ENCODE assay signal across 1 cellular context in the genomic region with DNA sequence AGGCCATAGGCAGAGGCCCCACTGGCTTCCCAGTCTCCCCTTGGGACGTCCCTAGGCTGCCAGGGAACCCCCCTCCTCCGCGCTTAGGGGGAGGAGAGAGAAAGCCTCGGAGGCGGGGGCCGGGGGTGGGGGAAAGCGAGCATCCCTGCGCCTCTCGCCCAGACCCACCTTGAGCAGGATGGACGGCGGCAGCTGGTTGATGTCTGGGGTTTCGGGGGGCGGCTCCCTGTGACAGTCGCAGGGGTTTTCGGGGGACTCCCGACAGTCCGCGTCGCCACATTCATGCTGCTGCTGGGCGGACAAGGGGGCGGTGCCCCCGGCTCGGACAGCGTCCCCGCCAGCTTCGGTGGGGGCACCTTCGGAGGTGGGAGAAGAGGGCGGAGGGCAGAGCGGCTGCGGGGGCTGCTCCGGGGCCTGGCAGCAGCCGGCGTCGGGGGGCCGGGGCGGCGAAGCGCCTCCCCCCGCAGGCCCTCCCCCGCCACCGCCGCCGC.
TF ChIP-seq lines count a peak whose summit lies in the region.

No MANE protein-coding gene starts in this region.

TF ChIP-seq in HepG2, 621 proteins besides CTCF, POLR2A, EP300 and RAD21 (continued from another document and continues in another):
- TF ChIP-seq, protein P1, sequence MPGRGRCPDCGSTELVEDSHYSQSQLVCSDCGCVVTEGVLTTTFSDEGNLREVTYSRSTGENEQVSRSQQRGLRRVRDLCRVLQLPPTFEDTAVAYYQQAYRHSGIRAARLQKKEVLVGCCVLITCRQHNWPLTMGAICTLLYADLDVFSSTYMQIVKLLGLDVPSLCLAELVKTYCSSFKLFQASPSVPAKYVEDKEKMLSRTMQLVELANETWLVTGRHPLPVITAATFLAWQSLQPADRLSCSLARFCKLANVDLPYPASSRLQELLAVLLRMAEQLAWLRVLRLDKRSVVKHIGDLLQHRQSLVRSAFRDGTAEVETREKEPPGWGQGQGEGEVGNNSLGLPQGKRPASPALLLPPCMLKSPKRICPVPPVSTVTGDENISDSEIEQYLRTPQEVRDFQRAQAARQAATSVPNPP (CRISPR knock-in tag; IDR thresholded peaks at IDR 0.05): no peak
- TF ChIP-seq HOXA5 (CRISPR knock-in tag; IDR thresholded peaks at IDR 0.05): 0 out of 2 replicates have a peak, but pooled peaks have one; percentile 34
- no peak for TF ChIP-seq RARA (CRISPR knock-in tag; IDR thresholded peaks at IDR 0.05)
- TF ChIP-seq, protein P2, sequence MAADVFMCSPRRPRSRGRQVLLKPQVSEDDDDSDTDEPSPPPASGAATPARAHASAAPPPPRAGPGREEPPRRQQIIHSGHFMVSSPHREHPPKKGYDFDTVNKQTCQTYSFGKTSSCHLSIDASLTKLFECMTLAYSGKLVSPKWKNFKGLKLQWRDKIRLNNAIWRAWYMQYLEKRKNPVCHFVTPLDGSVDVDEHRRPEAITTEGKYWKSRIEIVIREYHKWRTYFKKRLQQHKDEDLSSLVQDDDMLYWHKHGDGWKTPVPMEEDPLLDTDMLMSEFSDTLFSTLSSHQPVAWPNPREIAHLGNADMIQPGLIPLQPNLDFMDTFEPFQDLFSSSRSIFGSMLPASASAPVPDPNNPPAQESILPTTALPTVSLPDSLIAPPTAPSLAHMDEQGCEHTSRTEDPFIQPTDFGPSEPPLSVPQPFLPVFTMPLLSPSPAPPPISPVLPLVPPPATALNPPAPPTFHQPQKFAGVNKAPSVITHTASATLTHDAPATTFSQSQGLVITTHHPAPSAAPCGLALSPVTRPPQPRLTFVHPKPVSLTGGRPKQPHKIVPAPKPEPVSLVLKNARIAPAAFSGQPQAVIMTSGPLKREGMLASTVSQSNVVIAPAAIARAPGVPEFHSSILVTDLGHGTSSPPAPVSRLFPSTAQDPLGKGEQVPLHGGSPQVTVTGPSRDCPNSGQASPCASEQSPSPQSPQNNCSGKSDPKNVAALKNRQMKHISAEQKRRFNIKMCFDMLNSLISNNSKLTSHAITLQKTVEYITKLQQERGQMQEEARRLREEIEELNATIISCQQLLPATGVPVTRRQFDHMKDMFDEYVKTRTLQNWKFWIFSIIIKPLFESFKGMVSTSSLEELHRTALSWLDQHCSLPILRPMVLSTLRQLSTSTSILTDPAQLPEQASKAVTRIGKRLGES (CRISPR knock-in tag; IDR thresholded peaks at IDR 0.05; ENCODE audit: borderline replicate concordance): no peak
- no peak for TF ChIP-seq KLF6 (CRISPR knock-in tag; IDR thresholded peaks at IDR 0.05)
- TF ChIP-seq, protein P3, sequence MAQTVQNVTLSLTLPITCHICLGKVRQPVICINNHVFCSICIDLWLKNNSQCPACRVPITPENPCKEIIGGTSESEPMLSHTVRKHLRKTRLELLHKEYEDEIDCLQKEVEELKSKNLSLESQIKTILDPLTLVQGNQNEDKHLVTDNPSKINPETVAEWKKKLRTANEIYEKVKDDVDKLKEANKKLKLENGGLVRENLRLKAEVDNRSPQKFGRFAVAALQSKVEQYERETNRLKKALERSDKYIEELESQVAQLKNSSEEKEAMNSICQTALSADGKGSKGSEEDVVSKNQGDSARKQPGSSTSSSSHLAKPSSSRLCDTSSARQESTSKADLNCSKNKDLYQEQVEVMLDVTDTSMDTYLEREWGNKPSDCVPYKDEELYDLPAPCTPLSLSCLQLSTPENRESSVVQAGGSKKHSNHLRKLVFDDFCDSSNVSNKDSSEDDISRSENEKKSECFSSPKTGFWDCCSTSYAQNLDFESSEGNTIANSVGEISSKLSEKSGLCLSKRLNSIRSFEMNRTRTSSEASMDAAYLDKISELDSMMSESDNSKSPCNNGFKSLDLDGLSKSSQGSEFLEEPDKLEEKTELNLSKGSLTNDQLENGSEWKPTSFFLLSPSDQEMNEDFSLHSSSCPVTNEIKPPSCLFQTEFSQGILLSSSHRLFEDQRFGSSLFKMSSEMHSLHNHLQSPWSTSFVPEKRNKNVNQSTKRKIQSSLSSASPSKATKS (CRISPR knock-in tag; IDR thresholded peaks at IDR 0.05): no peak
- TF ChIP-seq SMAD9 (CRISPR knock-in tag; IDR thresholded peaks at IDR 0.05): no peak
- TF ChIP-seq, protein P4, sequence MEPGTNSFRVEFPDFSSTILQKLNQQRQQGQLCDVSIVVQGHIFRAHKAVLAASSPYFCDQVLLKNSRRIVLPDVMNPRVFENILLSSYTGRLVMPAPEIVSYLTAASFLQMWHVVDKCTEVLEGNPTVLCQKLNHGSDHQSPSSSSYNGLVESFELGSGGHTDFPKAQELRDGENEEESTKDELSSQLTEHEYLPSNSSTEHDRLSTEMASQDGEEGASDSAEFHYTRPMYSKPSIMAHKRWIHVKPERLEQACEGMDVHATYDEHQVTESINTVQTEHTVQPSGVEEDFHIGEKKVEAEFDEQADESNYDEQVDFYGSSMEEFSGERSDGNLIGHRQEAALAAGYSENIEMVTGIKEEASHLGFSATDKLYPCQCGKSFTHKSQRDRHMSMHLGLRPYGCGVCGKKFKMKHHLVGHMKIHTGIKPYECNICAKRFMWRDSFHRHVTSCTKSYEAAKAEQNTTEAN (CRISPR knock-in tag; conservative IDR thresholded peaks at IDR 0.05): no peak; the same call in 1 of the 2 replicates
- TF ChIP-seq ZFYVE20 (CRISPR knock-in tag; IDR thresholded peaks at IDR 0.05; ENCODE audit: borderline replicate concordance, low read depth): no peak
- no peak for TF ChIP-seq IKZF4 (CRISPR knock-in tag; IDR thresholded peaks at IDR 0.05; ENCODE audit: borderline replicate concordance, low read depth, not compliant biosample characterization)
- TF ChIP-seq CENPT (CRISPR knock-in tag; IDR thresholded peaks at IDR 0.05; ENCODE audit: low read depth): no peak
- TF ChIP-seq FOXK2 (IDR thresholded peaks at IDR 0.05): no peak
- no peak for TF ChIP-seq ZEB1 (IDR thresholded peaks at IDR 0.05; ENCODE audit: insufficient replicate concordance, low read depth)
- TF ChIP-seq EZH2 (conservative IDR thresholded peaks at IDR 0.05; ENCODE audit: low read depth, low read length): no peak
- TF ChIP-seq ZNF20 (CRISPR knock-in tag; IDR thresholded peaks at IDR 0.05): no peak
- no peak for TF ChIP-seq JUND (CRISPR knock-in tag; IDR thresholded peaks at IDR 0.05)
- no peak for TF ChIP-seq ZNF138 (CRISPR knock-in tag; IDR thresholded peaks at IDR 0.05; ENCODE audit: low read depth)
- no peak for TF ChIP-seq CEBPG (CRISPR knock-in tag; IDR thresholded peaks at IDR 0.05)
- no peak for TF ChIP-seq CREM (IDR thresholded peaks at IDR 0.05)
- no peak for TF ChIP-seq CREM (CRISPR knock-in tag; IDR thresholded peaks at IDR 0.05)
- TF ChIP-seq, protein P5, sequence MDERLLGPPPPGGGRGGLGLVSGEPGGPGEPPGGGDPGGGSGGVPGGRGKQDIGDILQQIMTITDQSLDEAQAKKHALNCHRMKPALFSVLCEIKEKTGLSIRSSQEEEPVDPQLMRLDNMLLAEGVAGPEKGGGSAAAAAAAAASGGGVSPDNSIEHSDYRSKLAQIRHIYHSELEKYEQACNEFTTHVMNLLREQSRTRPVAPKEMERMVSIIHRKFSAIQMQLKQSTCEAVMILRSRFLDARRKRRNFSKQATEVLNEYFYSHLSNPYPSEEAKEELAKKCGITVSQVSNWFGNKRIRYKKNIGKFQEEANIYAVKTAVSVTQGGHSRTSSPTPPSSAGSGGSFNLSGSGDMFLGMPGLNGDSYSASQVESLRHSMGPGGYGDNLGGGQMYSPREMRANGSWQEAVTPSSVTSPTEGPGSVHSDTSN (CRISPR knock-in tag; IDR thresholded peaks at IDR 0.05): no peak
- no peak for TF ChIP-seq NPAS2 (CRISPR knock-in tag; IDR thresholded peaks at IDR 0.05; ENCODE audit: borderline replicate concordance)
- no peak for TF ChIP-seq DPF2 (CRISPR knock-in tag; IDR thresholded peaks at IDR 0.05; ENCODE audit: borderline replicate concordance, low read depth)
- TF ChIP-seq, protein P6, sequence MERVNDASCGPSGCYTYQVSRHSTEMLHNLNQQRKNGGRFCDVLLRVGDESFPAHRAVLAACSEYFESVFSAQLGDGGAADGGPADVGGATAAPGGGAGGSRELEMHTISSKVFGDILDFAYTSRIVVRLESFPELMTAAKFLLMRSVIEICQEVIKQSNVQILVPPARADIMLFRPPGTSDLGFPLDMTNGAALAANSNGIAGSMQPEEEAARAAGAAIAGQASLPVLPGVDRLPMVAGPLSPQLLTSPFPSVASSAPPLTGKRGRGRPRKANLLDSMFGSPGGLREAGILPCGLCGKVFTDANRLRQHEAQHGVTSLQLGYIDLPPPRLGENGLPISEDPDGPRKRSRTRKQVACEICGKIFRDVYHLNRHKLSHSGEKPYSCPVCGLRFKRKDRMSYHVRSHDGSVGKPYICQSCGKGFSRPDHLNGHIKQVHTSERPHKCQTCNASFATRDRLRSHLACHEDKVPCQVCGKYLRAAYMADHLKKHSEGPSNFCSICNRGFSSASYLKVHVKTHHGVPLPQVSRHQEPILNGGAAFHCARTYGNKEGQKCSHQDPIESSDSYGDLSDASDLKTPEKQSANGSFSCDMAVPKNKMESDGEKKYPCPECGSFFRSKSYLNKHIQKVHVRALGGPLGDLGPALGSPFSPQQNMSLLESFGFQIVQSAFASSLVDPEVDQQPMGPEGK (CRISPR knock-in tag; IDR thresholded peaks at IDR 0.05): peak; percentile 94
- TF ChIP-seq KDM2A (CRISPR knock-in tag; IDR thresholded peaks at IDR 0.05; ENCODE audit: borderline replicate concordance, low read depth): peak; percentile 75
- no peak for TF ChIP-seq ATAD3A (CRISPR knock-in tag; IDR thresholded peaks at IDR 0.05)
- TF ChIP-seq, protein P7, sequence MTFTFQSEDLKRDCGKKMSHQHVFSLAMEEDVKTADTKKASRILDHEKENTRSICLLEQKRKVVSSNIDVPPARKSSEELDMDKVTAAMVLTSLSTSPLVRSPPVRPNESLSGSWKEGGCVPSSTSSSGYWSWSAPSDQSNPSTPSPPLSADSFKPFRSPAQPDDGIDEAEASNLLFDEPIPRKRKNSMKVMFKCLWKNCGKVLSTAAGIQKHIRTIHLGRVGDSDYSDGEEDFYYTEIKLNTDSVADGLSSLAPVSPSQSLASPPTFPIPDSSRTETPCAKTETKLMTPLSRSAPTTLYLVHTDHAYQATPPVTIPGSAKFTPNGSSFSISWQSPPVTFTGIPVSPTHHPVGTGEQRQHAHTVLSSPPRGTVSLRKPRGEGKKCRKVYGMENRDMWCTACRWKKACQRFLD (CRISPR knock-in tag; IDR thresholded peaks at IDR 0.05; ENCODE audit: borderline replicate concordance): no peak
- TF ChIP-seq SRF (IDR thresholded peaks at IDR 0.05; ENCODE audit: low read depth, low read length): no peak
- no peak for TF ChIP-seq ZNF546 (CRISPR knock-in tag; conservative IDR thresholded peaks at IDR 0.05)
- no peak for TF ChIP-seq ZKSCAN1 (IDR thresholded peaks at IDR 0.05; ENCODE audit: low read length)
- TF ChIP-seq RBAK (CRISPR knock-in tag; IDR thresholded peaks at IDR 0.05): no peak
- no peak for TF ChIP-seq CCAR2 (optimal IDR thresholded peaks at IDR 0.05; ENCODE audit: low read depth, low read length)
- no peak for TF ChIP-seq KLF11 (CRISPR knock-in tag; IDR thresholded peaks at IDR 0.05)
- TF ChIP-seq, protein P8, sequence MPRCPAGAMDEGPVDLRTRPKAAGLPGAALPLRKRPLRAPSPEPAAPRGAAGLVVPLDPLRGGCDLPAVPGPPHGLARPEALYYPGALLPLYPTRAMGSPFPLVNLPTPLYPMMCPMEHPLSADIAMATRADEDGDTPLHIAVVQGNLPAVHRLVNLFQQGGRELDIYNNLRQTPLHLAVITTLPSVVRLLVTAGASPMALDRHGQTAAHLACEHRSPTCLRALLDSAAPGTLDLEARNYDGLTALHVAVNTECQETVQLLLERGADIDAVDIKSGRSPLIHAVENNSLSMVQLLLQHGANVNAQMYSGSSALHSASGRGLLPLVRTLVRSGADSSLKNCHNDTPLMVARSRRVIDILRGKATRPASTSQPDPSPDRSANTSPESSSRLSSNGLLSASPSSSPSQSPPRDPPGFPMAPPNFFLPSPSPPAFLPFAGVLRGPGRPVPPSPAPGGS (CRISPR knock-in tag; IDR thresholded peaks at IDR 0.05): no peak
- 0 out of 2 replicates have a peak, but pooled peaks have one; percentile 9 for TF ChIP-seq POLR2AphosphoS5 (IDR thresholded peaks at IDR 0.05; ENCODE audit: low read depth, low read length)
- TF ChIP-seq, protein P9, sequence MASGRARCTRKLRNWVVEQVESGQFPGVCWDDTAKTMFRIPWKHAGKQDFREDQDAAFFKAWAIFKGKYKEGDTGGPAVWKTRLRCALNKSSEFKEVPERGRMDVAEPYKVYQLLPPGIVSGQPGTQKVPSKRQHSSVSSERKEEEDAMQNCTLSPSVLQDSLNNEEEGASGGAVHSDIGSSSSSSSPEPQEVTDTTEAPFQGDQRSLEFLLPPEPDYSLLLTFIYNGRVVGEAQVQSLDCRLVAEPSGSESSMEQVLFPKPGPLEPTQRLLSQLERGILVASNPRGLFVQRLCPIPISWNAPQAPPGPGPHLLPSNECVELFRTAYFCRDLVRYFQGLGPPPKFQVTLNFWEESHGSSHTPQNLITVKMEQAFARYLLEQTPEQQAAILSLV (CRISPR knock-in tag; IDR thresholded peaks at IDR 0.05; ENCODE audit: borderline replicate concordance): no peak
- no peak for TF ChIP-seq ZBTB21 (CRISPR knock-in tag; IDR thresholded peaks at IDR 0.05)
- no peak for TF ChIP-seq ZNF781 (CRISPR knock-in tag; IDR thresholded peaks at IDR 0.05; ENCODE audit: borderline replicate concordance, not compliant biosample characterization)
- TF ChIP-seq ZNF292 (CRISPR knock-in tag; IDR thresholded peaks at IDR 0.05; ENCODE audit: borderline replicate concordance, low read depth): 0 out of 2 replicates have a peak, but pooled peaks have one; percentile 50
- TF ChIP-seq, protein P10, sequence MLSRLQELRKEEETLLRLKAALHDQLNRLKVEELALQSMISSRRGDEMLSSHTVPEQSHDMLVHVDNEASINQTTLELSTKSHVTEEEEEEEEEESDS (CRISPR knock-in tag; IDR thresholded peaks at IDR 0.05; ENCODE audit: borderline replicate concordance): no peak
- no peak for TF ChIP-seq NFYB (CRISPR knock-in tag; IDR thresholded peaks at IDR 0.05)
- no peak for TF ChIP-seq TCF12 (IDR thresholded peaks at IDR 0.05)
- TF ChIP-seq TCF12 (CRISPR knock-in tag; IDR thresholded peaks at IDR 0.05): no peak
- no peak for TF ChIP-seq ZNF501 (CRISPR knock-in tag; IDR thresholded peaks at IDR 0.05)
- peak; percentile 84; the same call in 1 of the 2 replicates for TF ChIP-seq ZC3H13 (CRISPR knock-in tag; IDR thresholded peaks at IDR 0.05)
- no peak for TF ChIP-seq TEAD3 (CRISPR knock-in tag; optimal IDR thresholded peaks at IDR 0.05; ENCODE audit: borderline replicate concordance)
- TF ChIP-seq TSC22D2 (CRISPR knock-in tag; IDR thresholded peaks at IDR 0.05; ENCODE audit: borderline replicate concordance): no peak
- TF ChIP-seq U2AF2 (IDR thresholded peaks at IDR 0.05; ENCODE audit: low read depth, low read length): no peak
- TF ChIP-seq TGIF2 (CRISPR knock-in tag; IDR thresholded peaks at IDR 0.05): no peak
- TF ChIP-seq, protein P11, sequence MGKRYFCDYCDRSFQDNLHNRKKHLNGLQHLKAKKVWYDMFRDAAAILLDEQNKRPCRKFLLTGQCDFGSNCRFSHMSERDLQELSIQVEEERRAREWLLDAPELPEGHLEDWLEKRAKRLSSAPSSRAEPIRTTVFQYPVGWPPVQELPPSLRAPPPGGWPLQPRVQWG (CRISPR knock-in tag; IDR thresholded peaks at IDR 0.05; ENCODE audit: borderline replicate concordance, low read depth): no peak
